In genomic region chr7:151866761-151867650, GRCh38 we compare ENCODE assay signal across 15 cellular contexts. TPM values are rescaled to one million over a fixed set of nuclear protein-coding genes. Genes with fewer than 3 reads are reported as not detected.
DNase-seq lines count a peak whose midpoint lies in the region; ATAC-seq and TF ChIP-seq lines count a peak whose summit lies in the region.
"Had no signal": no experiment of that assay in that cellular context is flagged by ENCODE, and none has a peak within 500 bp of the region (broad histone marks: within the 10 kb centered on the region; RNA-seq: fewer than 3 reads in every experiment).

No MANE protein-coding gene starts in this region.

- H2BK5ac ChIP-seq in neuronal stem cell (ENCODE audit: low read length) = no peak overlapping the region

- H2BK15ac ChIP-seq in neuronal stem cell (ENCODE audit: low read length) = no peak overlapping the region

- H3K36me3 ChIP-seq in heart right ventricle = no peaks in the 10 kb centered on the region
- no peaks in the 10 kb centered on the region for H3K36me3 ChIP-seq in neuronal stem cell (replicated peaks in 1 of 2; ENCODE audit: control insufficient read depth in 2 of 2, insufficient read depth in 2 of 2, low read length in 2 of 2)
- H3K36me3 ChIP-seq: MG63, Peyer's patch, SJSA1 had no signal

- no peaks in the 10 kb centered on the region for H3K79me1 ChIP-seq in neuronal stem cell (ENCODE audit: low read depth, low read length)

- peaks cover 3% of the 10 kb centered on the region for H3K9me3 Mint-ChIP-seq in glutamatergic neuron (ENCODE audit: unreplicated experiment)

- DNase-seq in heart right ventricle (no peak), left ventricle myocardium superior (no peak), glutamatergic neuron (no peak), neuronal stem cell (ENCODE audit: low spot score) (no peak), foreskin keratinocyte (no peak)
- DNase-seq: GOT3, NCI-H1417, NCI-H1694 treated with DMSO at 0.1 percent for 48 hours, NCI-H446 had no signal

- intact Hi-C loops in heart right ventricle (cut with DNase I) = no loop called here
- intact Hi-C loops in left ventricle myocardium superior (cut with micrococcal nuclease) = no loop called here

- H3K27ac Mint-ChIP-seq in glutamatergic neuron (ENCODE audit: unreplicated experiment) = peak overlapping the region; percentile 22

- no peak overlapping the region for H3K23ac ChIP-seq in neuronal stem cell (ENCODE audit: low read depth, low read length, poor library complexity)

- H3K36me3 Mint-ChIP-seq in glutamatergic neuron (ENCODE audit: unreplicated experiment) = no peaks in the 10 kb centered on the region

- no peak overlapping the region for H3K4me2 ChIP-seq in neuronal stem cell (ENCODE audit: insufficient read depth, low read length, poor library complexity, severe bottlenecking)

- no peak overlapping the region for H2AFZ ChIP-seq in neuronal stem cell (ENCODE audit: low read length)

- no peak overlapping the region for H4K8ac ChIP-seq in neuronal stem cell (ENCODE audit: low read depth, low read length)

- H3K27me3 Mint-ChIP-seq in glutamatergic neuron (ENCODE audit: unreplicated experiment) = no peaks in the 10 kb centered on the region

- H3K4me3 Mint-ChIP-seq in glutamatergic neuron (ENCODE audit: unreplicated experiment) = no peak overlapping the region

- H3K27me3 ChIP-seq in heart right ventricle (no peaks in the 10 kb centered on the region), neuronal stem cell (ENCODE audit: control insufficient read depth in 3 of 3, insufficient read depth in 3 of 3, low read depth in 1 of 3, low read length in 3 of 3) (peaks cover 0 to 38% (median 0%) of the 10 kb centered on the region in 3 experiments), foreskin keratinocyte (peaks cover 3% of the 10 kb centered on the region)
- H3K27me3 ChIP-seq: MG63, Peyer's patch, SJSA1 had no signal

- H3K9ac ChIP-seq in neuronal stem cell (ENCODE audit: low read depth, low read length, poor library complexity) = peak overlapping the region; percentile 10

- 89 to 93% methylated on average over 18 of the region's 18 CpGs for WGBS in heart right ventricle, 2 donors
- no CpG with 5 or more reads among the region's 18 CpGs for WGBS in neuronal stem cell (ENCODE audit: extremely low coverage in 2 of 2, insufficient read length in 2 of 2, insufficient replicate concordance in 1 of 2), 2 donors

- H3K4ac ChIP-seq in neuronal stem cell (ENCODE audit: low read length) = no peak overlapping the region

- no peak overlapping the region for H2AK5ac ChIP-seq in neuronal stem cell (ENCODE audit: low read depth, low read length)

- H3K4me3 ChIP-seq in heart right ventricle (no peak overlapping the region), neuronal stem cell (ENCODE audit: low read length in 2 of 2) (no peak overlapping the region)
- H3K4me3 ChIP-seq: MG63, Peyer's patch, SJSA1 had no signal

- TF ChIP-seq CTCF in heart right ventricle (IDR thresholded peaks at IDR 0.05) (no peak), glutamatergic neuron (IDR thresholded peaks at IDR 0.05; ENCODE audit: partially characterized antibody, unreplicated experiment) (no peak), foreskin keratinocyte (conservative IDR thresholded peaks at IDR 0.05) (no peak)

- H3K9me3 ChIP-seq in heart right ventricle = no peaks in the 10 kb centered on the region
- no peaks in the 10 kb centered on the region for H3K9me3 ChIP-seq in neuronal stem cell (replicated peaks in 1 of 2; ENCODE audit: control insufficient read depth in 2 of 2, insufficient read depth in 1 of 2, low read depth in 1 of 2, low read length in 2 of 2)
- H3K9me3 ChIP-seq: MG63, Peyer's patch, SJSA1 had no signal

- H2BK120ac ChIP-seq in neuronal stem cell (ENCODE audit: low read depth, low read length) = no peak overlapping the region

- H3K14ac ChIP-seq in neuronal stem cell (ENCODE audit: low read length) = no peak overlapping the region

- H3K4me1 Mint-ChIP-seq in glutamatergic neuron (ENCODE audit: low read depth, unreplicated experiment) = peaks cover 28% of the 10 kb centered on the region

- no peak overlapping the region for H4K91ac ChIP-seq in neuronal stem cell (ENCODE audit: low read depth, low read length, poor library complexity)

- ATAC-seq in heart right ventricle = no peak
- no peak for ATAC-seq in left ventricle myocardium superior
- no peak for ATAC-seq in HG02884 (IDR thresholded peaks at IDR 0.05; ENCODE audit: unreplicated experiment)
- ATAC-seq in HG02623 (IDR thresholded peaks at IDR 0.05; ENCODE audit: unreplicated experiment) = no peak
- ATAC-seq in foreskin keratinocyte = no peak
- ATAC-seq: HCT116 had no signal

- H3K18ac ChIP-seq in neuronal stem cell (ENCODE audit: low read length) = peak overlapping the region; percentile 67

- H3K4me1 ChIP-seq in heart right ventricle (peaks cover 3 to 49% (median 35%) of the 10 kb centered on the region in 9 donors), neuronal stem cell (ENCODE audit: control insufficient read depth in 2 of 2, insufficient read depth in 1 of 2, low read depth in 1 of 2, low read length in 2 of 2) (peaks cover 0 to 5% of the 10 kb centered on the region in 2 donors), foreskin keratinocyte (no peaks in the 10 kb centered on the region)
- H3K4me1 ChIP-seq: SJSA1 had no signal

- H3K27ac ChIP-seq in heart right ventricle (peak overlapping the region in 8 of 10 donors; percentile 47 to 91 (median 87)), neuronal stem cell (replicated peaks; ENCODE audit: low read length) (no peak overlapping the region), foreskin keratinocyte (no peak overlapping the region)
- H3K27ac ChIP-seq: SJSA1 had no signal

- no peak overlapping the region for H2BK12ac ChIP-seq in neuronal stem cell (ENCODE audit: low read length)

RNA-seq across cellular contexts. Expression of gene PRKAG2, which starts 9.9 kb away (rescaled TPM):
- total RNA-seq in heart right ventricle = 100 to 1,000 TPM; 101 to 156 (median 121) TPM
- 10 to 100 TPM; 52.4 to 68.0 TPM for polyA plus RNA-seq in heart right ventricle
- total RNA-seq in left ventricle myocardium superior = 113 TPM
- total RNA-seq in glutamatergic neuron (ENCODE audit: unreplicated experiment) = 24.7 TPM
- polyA plus RNA-seq in neuronal stem cell (2013, experiment 1 of 2) = 23.4 TPM
- polyA plus RNA-seq in neuronal stem cell (2013, experiment 2 of 2) = 21.8 TPM
- total RNA-seq in foreskin keratinocyte = 27.1 and 31.6 TPM in 2 replicates
- 18.4 and 22.3 TPM in 2 replicates for polyA plus RNA-seq in foreskin keratinocyte

Comparison
In these comparisons a context has a peak if more than half of its experiments do, and no peak if none do; other contexts are left out.
1. H3K27ac ChIP-seq: peak in heart right ventricle (8 of 10); none in neuronal stem cell (single experiment) and foreskin keratinocyte (single experiment).